ENCODE assay signal across 9 cellular contexts in genomic region chrX:97039363-97040029, GRCh38.
DNase-seq lines count a peak whose midpoint lies in the region; ATAC-seq and TF ChIP-seq lines count a peak whose summit lies in the region.
"Had no signal": no experiment of that assay in that cellular context is flagged by ENCODE, and none has a peak within 500 bp of the region (broad histone marks: within the 10 kb centered on the region; RNA-seq: fewer than 3 reads in every experiment).

No MANE protein-coding gene starts in this region.

- peak overlapping the region; percentile 22 for H3K4me3 ChIP-seq in epithelial cell of proximal tubule (ENCODE audit: low read depth, low read length)
- no peak overlapping the region for H3K4me3 ChIP-seq in ascending aorta
- H3K4me3 ChIP-seq: cardiac muscle cell had no signal

- H3K27me3 ChIP-seq in ascending aorta: no peaks in the 10 kb centered on the region
- H3K27me3 ChIP-seq: cardiac muscle cell had no signal

- H3K4me3 Mint-ChIP-seq in progenitor cell of endocrine pancreas (ENCODE audit: low read depth): no peak overlapping the region

- H3K9me3 ChIP-seq in ascending aorta: no peaks in the 10 kb centered on the region

- peaks cover 0 to 2% of the 10 kb centered on the region in 2 donors for H3K4me1 ChIP-seq in ascending aorta

- H3K27me3 Mint-ChIP-seq in progenitor cell of endocrine pancreas: no peaks in the 10 kb centered on the region

- DNase-seq in epithelial cell of proximal tubule (ENCODE audit: low read depth) (peak; percentile 4), DMS53 treated with DMSO at 0.1 percent for 48 hours (lab: John Stamatoyannopoulos, UW; ENCODE audit: unreplicated experiment) (no peak), NCI-H187 (lab: John Stamatoyannopoulos, UW) (no peak), ascending aorta (ENCODE audit: low spot score in 2 of 2) (no peak), progenitor cell of endocrine pancreas (ENCODE audit: low spot score, unreplicated experiment) (no peak)

- H3K36me3 ChIP-seq in ascending aorta: no peaks in the 10 kb centered on the region
- H3K36me3 ChIP-seq: cardiac muscle cell had no signal

- TF ChIP-seq CTCF in epithelial cell of proximal tubule (conservative IDR thresholded peaks at IDR 0.05; ENCODE audit: low read depth, low read length): no peak
- TF ChIP-seq CTCF in ascending aorta (IDR thresholded peaks at IDR 0.05): no peak
- TF ChIP-seq CTCF in progenitor cell of endocrine pancreas (IDR thresholded peaks at IDR 0.05; ENCODE audit: unreplicated experiment): no peak

- ATAC-seq in GM18499 (IDR thresholded peaks at IDR 0.05; ENCODE audit: insufficient read depth, unreplicated experiment): peak; percentile 96
- ATAC-seq in GM21447 (IDR thresholded peaks at IDR 0.05; ENCODE audit: unreplicated experiment): peak; percentile 88
- ATAC-seq in HG03565 (IDR thresholded peaks at IDR 0.05; ENCODE audit: unreplicated experiment): peak; percentile 95

- H3K9me3 Mint-ChIP-seq in progenitor cell of endocrine pancreas (ENCODE audit: low read depth): peaks cover 5% of the 10 kb centered on the region

- intact Hi-C loops in ascending aorta (cut with DNase I): no loop called here

- no peak overlapping the region for H3K27ac Mint-ChIP-seq in progenitor cell of endocrine pancreas

- H3K4me1 Mint-ChIP-seq in progenitor cell of endocrine pancreas (ENCODE audit: low read depth): no peaks in the 10 kb centered on the region

- H3K27ac ChIP-seq in ascending aorta: no peak overlapping the region
- H3K27ac ChIP-seq: cardiac muscle cell had no signal

- H3K36me3 Mint-ChIP-seq in progenitor cell of endocrine pancreas (ENCODE audit: insufficient read depth): peaks cover 4% of the 10 kb centered on the region
